Comparison of ENCODE assay signal across 8 cellular contexts in genomic region chr19:36605101-36605838, GRCh38. TPM values are rescaled to one million over a fixed set of nuclear protein-coding genes. Genes with fewer than 3 reads are reported as not detected.
DNase-seq lines count a peak whose midpoint lies in the region; ATAC-seq and TF ChIP-seq lines count a peak whose summit lies in the region.

TSS of gene ZNF382 (plus strand) at chr19:36605313. CDS start at chr19:36609915, 4,602 bp downstream.

- H3K4me1 ChIP-seq in BLaER1: peaks cover 26% of the 10 kb centered on the region
- 0 out of 2 replicates have a peak, but pooled peaks cover 2% of the 10 kb centered on the region for H3K4me1 ChIP-seq in HUES6 (ENCODE audit: control insufficient read depth, insufficient read depth, low read length)
- H3K4me1 ChIP-seq in iPS DF 6.9 (ENCODE audit: control insufficient read depth, insufficient read depth, low read length): no peaks in the 10 kb centered on the region

- in situ Hi-C loops in astrocyte of the cerebellum (cut with HindIII; ENCODE audit: low sequenced_read_pairs): no loop called here

- H3K4me3 ChIP-seq in BLaER1: peak within 1 kb of the TSS; percentile 85
- peak within 1 kb of the TSS; percentile 91 for H3K4me3 ChIP-seq in HUES6 (ENCODE audit: low read depth, low read length)
- peak within 1 kb of the TSS; percentile 93 for H3K4me3 ChIP-seq in astrocyte of the cerebellum (ENCODE audit: low read depth, low read length)
- H3K4me3 ChIP-seq in iPS DF 6.9 (ENCODE audit: low read length): peak within 1 kb of the TSS; percentile 69

- H3K36me3 ChIP-seq in BLaER1 (peaks cover 44% of the 10 kb centered on the region), HUES6 (ENCODE audit: control insufficient read depth, insufficient read depth, low read length) (peaks cover 14% of the 10 kb centered on the region), iPS DF 6.9 (ENCODE audit: control insufficient read depth, insufficient read depth, low read length) (no peaks in the 10 kb centered on the region)

- H3K27ac ChIP-seq in BLaER1 (peak within 1 kb of the TSS; percentile 81), HUES6 (ENCODE audit: low read depth, low read length) (no peak within 1 kb of the TSS), iPS DF 6.9 (ENCODE audit: low read length) (no peak within 1 kb of the TSS)

- peak; percentile 60 for DNase-seq in T-helper 22 cell (ENCODE audit: low read depth)
- DNase-seq in astrocyte of the cerebellum (ENCODE audit: low read depth): peak; percentile 32
- no peak for DNase-seq in iPS DF 6.9 (ENCODE audit: low read depth, low spot score)
- DNase-seq in sciatic nerve (ENCODE audit: low spot score): peak; percentile 83
- no peak for DNase-seq in SHP77 treated with DMSO at 0.1 percent for 48 hours (lab: John Stamatoyannopoulos, UW)

- WGBS in iPS DF 6.9 (ENCODE audit: insufficient coverage, insufficient read length): no CpG with 5 or more reads among the region's 72 CpGs

- H3K9me3 ChIP-seq in BLaER1 (peaks cover 43% of the 10 kb centered on the region), HUES6 (ENCODE audit: control insufficient read depth, insufficient read depth, low read depth, low read length) (peaks cover 6% of the 10 kb centered on the region; the same call in 1 of the 2 replicates), iPS DF 6.9 (ENCODE audit: control insufficient read depth, insufficient read depth, low read length) (no peaks in the 10 kb centered on the region)

- H3K27me3 ChIP-seq in BLaER1 (no peaks in the 10 kb centered on the region), HUES6 (ENCODE audit: control insufficient read depth, insufficient read depth, low read length) (peaks cover 2% of the 10 kb centered on the region; the same call in 1 of the 2 replicates), iPS DF 6.9 (ENCODE audit: control insufficient read depth, insufficient read depth, low read length) (no peaks in the 10 kb centered on the region; the same call in 1 of the 2 replicates)

- peak within 1 kb of the TSS; percentile 92 for H3K4me2 ChIP-seq in BLaER1

- peak within 1 kb of the TSS; percentile 79 for H3K9ac ChIP-seq in BLaER1
- peak within 1 kb of the TSS; percentile 61 for H3K9ac ChIP-seq in HUES6 (ENCODE audit: low read length)

- ATAC-seq in GM19397 (IDR thresholded peaks at IDR 0.05; ENCODE audit: unreplicated experiment): peak; percentile 84
- peak; percentile 98 for ATAC-seq in sciatic nerve

- intact Hi-C loops in sciatic nerve (cut with DNase I): no loop called here

- H4K20me1 ChIP-seq in BLaER1: peaks cover 12% of the 10 kb centered on the region; the same call in 1 of the 2 replicates

- TF ChIP-seq CTCF in astrocyte of the cerebellum (IDR thresholded peaks at IDR 0.05; ENCODE audit: low read depth, low read length, missing control alignments): no peak

RNA-seq across cellular contexts. Expression of gene ZNF382, which starts in this region (rescaled TPM):
- total RNA-seq in sciatic nerve: 13.6 TPM

Comparison
In these comparisons a context has a peak if more than half of its experiments do, and no peak if none do; other contexts are left out.
1. DNase-seq: peak in T-helper 22 cell (single experiment), astrocyte of the cerebellum (single experiment) and sciatic nerve (single experiment); none in iPS DF 6.9 (single experiment) and SHP77 treated with DMSO at 0.1 percent for 48 hours (single experiment).
2. Peak in every context shown above with its lines, with median percentiles within 50 percentile points of each other: H3K4me3 ChIP-seq.